ENCODE assay signal across 8 cellular contexts in the genomic region with DNA sequence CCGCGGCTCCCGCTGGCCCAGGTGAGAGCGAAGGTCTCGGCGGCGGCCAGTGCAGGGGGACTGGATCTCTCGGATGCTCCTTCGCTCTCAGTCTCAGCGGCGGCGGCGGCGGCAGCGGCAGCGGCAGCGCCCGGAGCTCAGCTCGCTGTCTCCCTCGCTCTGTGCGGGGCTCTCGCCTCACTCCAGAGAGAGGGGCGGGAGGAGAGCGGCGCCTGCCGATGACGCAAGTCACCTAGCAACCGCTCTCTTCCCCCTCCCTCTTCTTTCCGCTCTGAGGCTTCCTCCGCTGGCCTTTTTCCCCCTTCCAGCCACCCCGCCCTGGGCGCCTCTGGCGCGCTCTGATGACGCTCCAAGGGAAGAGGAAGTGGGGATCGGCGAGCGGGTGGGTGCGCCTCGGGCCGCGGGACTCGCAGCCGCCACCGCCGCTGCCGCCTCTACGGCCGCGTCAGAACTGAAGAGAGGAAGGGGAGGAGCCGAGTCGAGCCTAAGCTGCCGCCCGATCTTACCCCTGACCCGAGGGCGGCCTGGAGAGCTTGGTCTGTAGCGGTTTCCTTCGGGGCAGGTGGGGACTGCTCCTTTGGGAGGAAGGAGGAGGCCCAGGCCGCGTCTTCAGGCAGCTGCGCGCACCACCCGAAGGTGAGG. TPM values are rescaled to one million over a fixed set of nuclear protein-coding genes. Genes with fewer than 3 reads are reported as not detected.
DNase-seq lines count a peak whose midpoint lies in the region; ATAC-seq and TF ChIP-seq lines count a peak whose summit lies in the region.

A gene with protein sequence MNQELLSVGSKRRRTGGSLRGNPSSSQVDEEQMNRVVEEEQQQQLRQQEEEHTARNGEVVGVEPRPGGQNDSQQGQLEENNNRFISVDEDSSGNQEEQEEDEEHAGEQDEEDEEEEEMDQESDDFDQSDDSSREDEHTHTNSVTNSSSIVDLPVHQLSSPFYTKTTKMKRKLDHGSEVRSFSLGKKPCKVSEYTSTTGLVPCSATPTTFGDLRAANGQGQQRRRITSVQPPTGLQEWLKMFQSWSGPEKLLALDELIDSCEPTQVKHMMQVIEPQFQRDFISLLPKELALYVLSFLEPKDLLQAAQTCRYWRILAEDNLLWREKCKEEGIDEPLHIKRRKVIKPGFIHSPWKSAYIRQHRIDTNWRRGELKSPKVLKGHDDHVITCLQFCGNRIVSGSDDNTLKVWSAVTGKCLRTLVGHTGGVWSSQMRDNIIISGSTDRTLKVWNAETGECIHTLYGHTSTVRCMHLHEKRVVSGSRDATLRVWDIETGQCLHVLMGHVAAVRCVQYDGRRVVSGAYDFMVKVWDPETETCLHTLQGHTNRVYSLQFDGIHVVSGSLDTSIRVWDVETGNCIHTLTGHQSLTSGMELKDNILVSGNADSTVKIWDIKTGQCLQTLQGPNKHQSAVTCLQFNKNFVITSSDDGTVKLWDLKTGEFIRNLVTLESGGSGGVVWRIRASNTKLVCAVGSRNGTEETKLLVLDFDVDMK (minus strand): TSS at position 190 of the 642 bp plus-strand sequence. CDS start 124,289 bp downstream, outside the sequence.

- ATAC-seq in GM18909 (IDR thresholded peaks at IDR 0.05; ENCODE audit: poor library complexity, unreplicated experiment) (peak; percentile 85), HG03175 (IDR thresholded peaks at IDR 0.05; ENCODE audit: unreplicated experiment) (peak; percentile 89), WTC11 (peak; percentile 89)

- CTCF ChIA-PET in AG04450 (lab: Charles Lee) (interaction anchor here (1.2 kb wide), 1 partner anchor 35 kb away, joined by 12 read pairs; no protein-coding TSS in a partner anchor), WTC11 (lab: Charles Lee) (interaction anchor here (1.2 to 3.5 kb wide), 3 partner anchors 34 to 127 kb away, joined by 3 to 28 read pairs (median 5); no protein-coding TSS in a partner anchor)

- H3K4me1 ChIP-seq in spleen, result peaks cover 37 to 80% (median 65%) of the 10 kb centered on the region in 6 donors

- peaks cover 17% of the 10 kb centered on the region for H3K36me3 Mint-ChIP-seq in WTC11
- no peaks in the 10 kb centered on the region for H3K36me3 Mint-ChIP-seq in immature natural killer cell

- peak within 1 kb of the TSS; percentile 89 for H3K27ac ChIP-seq in AG04450 (ENCODE audit: low read depth, low read length)
- H3K27ac ChIP-seq in spleen, result peak within 1 kb of the TSS; percentile 94 to 100 (median 97)

- POLR2A ChIA-PET in AG04450 (lab: Yijun Ruan, JAX) (interaction anchor here (0.6 to 1.3 kb wide), 5 partner anchors 10 to 243 kb away, joined by 3 to 7 read pairs (median 3); a partner anchor contains a TSS), WTC11 (lab: Charles Lee) (interaction anchor here (0.6 to 1.5 kb wide), 4 partner anchors 10 to 121 kb away, joined by 3 to 6 read pairs (median 4); no protein-coding TSS in a partner anchor)

- intact Hi-C loops in spleen (cut with DNase I; ENCODE audit: low total_unique reads), result no loop called here

- TF ChIP-seq POLR2A in spleen (IDR thresholded peaks at IDR 0.05), result peak; percentile 66 to 93 (median 89)

- H3K27me3 ChIP-seq in AG04450 (ENCODE audit: control insufficient read depth, insufficient read depth, low read length) (no peaks in the 10 kb centered on the region), spleen (replicated peaks in 1 of 7) (no peaks in the 10 kb centered on the region)

- DNase-seq in AG04450 (ENCODE audit: low read depth, low spot score), result peak; percentile 96
- DNase-seq in NCI-H226, result peak; percentile 98
- DNase-seq in WTC11 (ENCODE audit: low spot score), result peak; percentile 100
- DNase-seq in cardiac fibroblast (ENCODE audit: low read depth in 2 of 2), result peak; percentile 99
- DNase-seq in immature natural killer cell, result peak; percentile 100
- DNase-seq in spleen, result peak; percentile 100

- peak within 1 kb of the TSS; percentile 97 for H3K4me3 ChIP-seq in AG04450 (ENCODE audit: low read depth, low read length)
- peak within 1 kb of the TSS; percentile 96 to 98 for H3K4me3 ChIP-seq in cardiac fibroblast (replicated peaks in 1 of 2; ENCODE audit: low read depth in 2 of 2, low read length in 2 of 2)
- peak within 1 kb of the TSS; percentile 76 to 100 (median 95) for H3K4me3 ChIP-seq in spleen

- WGBS in spleen, 5 donors, result 0 to 1% (median 0%) methylated on average over 36 to 63 of the region's 63 CpGs

- peak within 1 kb of the TSS; percentile 98 for H3K4me3 Mint-ChIP-seq in WTC11
- peak within 1 kb of the TSS; percentile 96 to 98 (median 97) for H3K4me3 Mint-ChIP-seq in immature natural killer cell

- H3K4me1 Mint-ChIP-seq in WTC11, result peaks cover 32% of the 10 kb centered on the region
- peaks cover 58 to 78% of the 10 kb centered on the region in 2 donors for H3K4me1 Mint-ChIP-seq in immature natural killer cell

- H3K27ac Mint-ChIP-seq in WTC11 (peak within 1 kb of the TSS; percentile 99), immature natural killer cell (peak within 1 kb of the TSS; percentile 95 to 100 (median 100))

- TF ChIP-seq CTCF in AG04450 (IDR thresholded peaks at IDR 0.05; ENCODE audit: low read depth, low read length), result no peak
- no peak for TF ChIP-seq CTCF in WTC11 (IDR thresholded peaks at IDR 0.05)
- TF ChIP-seq CTCF in cardiac fibroblast (IDR thresholded peaks at IDR 0.05; ENCODE audit: low read depth, low read length), result no peak
- peak in 4 of 11 experiments; percentile 24 to 44 (median 32) for TF ChIP-seq CTCF in spleen (IDR thresholded peaks at IDR 0.05 in 8 of 11, conservative IDR thresholded peaks at IDR 0.05 in 3 of 11)

- peaks cover 0 to 17% (median 12%) of the 10 kb centered on the region in 6 donors for H3K36me3 ChIP-seq in spleen

- H3K27me3 Mint-ChIP-seq in WTC11 (ENCODE audit: low read depth), result no peaks in the 10 kb centered on the region; the same call in 1 of the 2 replicates
- peaks cover 7 to 20% (median 9%) of the 10 kb centered on the region in 3 donors for H3K27me3 Mint-ChIP-seq in immature natural killer cell (ENCODE audit: low read depth in 3 of 3)

- H3K9me3 ChIP-seq in AG04450 (ENCODE audit: control insufficient read depth, insufficient read depth, low read length) (peaks cover 4% of the 10 kb centered on the region; the same call in 1 of the 2 replicates), spleen (peaks cover 0 to 11% (median 4%) of the 10 kb centered on the region in 8 donors)

- H3K9me3 Mint-ChIP-seq in WTC11, result peaks cover 10% of the 10 kb centered on the region; the same call in 1 of the 2 replicates
- no peaks in the 10 kb centered on the region for H3K9me3 Mint-ChIP-seq in immature natural killer cell

TF ChIP-seq in WTC11, 78 proteins besides CTCF, POLR2A, EP300 and RAD21 (continues in another document):
- TF ChIP-seq MXD4 (CRISPR knock-in tag; IDR thresholded peaks at IDR 0.05; ENCODE audit: borderline replicate concordance) (no peak), NFE2L1 (CRISPR knock-in tag; IDR thresholded peaks at IDR 0.05) (peak; percentile 54; the same call in 1 of the 2 replicates)
- TF ChIP-seq, protein P1, sequence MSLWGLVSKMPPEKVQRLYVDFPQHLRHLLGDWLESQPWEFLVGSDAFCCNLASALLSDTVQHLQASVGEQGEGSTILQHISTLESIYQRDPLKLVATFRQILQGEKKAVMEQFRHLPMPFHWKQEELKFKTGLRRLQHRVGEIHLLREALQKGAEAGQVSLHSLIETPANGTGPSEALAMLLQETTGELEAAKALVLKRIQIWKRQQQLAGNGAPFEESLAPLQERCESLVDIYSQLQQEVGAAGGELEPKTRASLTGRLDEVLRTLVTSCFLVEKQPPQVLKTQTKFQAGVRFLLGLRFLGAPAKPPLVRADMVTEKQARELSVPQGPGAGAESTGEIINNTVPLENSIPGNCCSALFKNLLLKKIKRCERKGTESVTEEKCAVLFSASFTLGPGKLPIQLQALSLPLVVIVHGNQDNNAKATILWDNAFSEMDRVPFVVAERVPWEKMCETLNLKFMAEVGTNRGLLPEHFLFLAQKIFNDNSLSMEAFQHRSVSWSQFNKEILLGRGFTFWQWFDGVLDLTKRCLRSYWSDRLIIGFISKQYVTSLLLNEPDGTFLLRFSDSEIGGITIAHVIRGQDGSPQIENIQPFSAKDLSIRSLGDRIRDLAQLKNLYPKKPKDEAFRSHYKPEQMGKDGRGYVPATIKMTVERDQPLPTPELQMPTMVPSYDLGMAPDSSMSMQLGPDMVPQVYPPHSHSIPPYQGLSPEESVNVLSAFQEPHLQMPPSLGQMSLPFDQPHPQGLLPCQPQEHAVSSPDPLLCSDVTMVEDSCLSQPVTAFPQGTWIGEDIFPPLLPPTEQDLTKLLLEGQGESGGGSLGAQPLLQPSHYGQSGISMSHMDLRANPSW (CRISPR knock-in tag; conservative IDR thresholded peaks at IDR 0.05; ENCODE audit: low read depth), result no peak

RNA-seq across cellular contexts. Expression of the gene that starts here (rescaled TPM):
- polyA plus RNA-seq in AG04450 (2011; rRNA removed) (11.5 and 16.3 TPM in 2 replicates), immature natural killer cell (10 to 100 TPM; 22.3 to 70.1 (median 59.4) TPM), spleen (10 to 100 TPM; 11.5 to 20.5 (median 15.4) TPM)
- 24.5 and 42.7 TPM in 2 replicates for polyA minus RNA-seq in AG04450 (2011; rRNA and poly(A)+ RNA removed)
- total RNA-seq in WTC11 (2021) (20.7 to 23.0 TPM (median 22.2 TPM) in 3 replicates), spleen (100 to 1,000 TPM in 2 of 7 donors, 10 to 100 TPM in 5; 68.2 to 140 (median 96.7) TPM)

Comparison
In these comparisons a context has a peak if more than half of its experiments do, and no peak if none do; other contexts are left out.
1. Peak in every context shown above with its lines: DNase-seq, ATAC-seq, H3K4me3 ChIP-seq and H3K27ac ChIP-seq.